In the genomic region with DNA sequence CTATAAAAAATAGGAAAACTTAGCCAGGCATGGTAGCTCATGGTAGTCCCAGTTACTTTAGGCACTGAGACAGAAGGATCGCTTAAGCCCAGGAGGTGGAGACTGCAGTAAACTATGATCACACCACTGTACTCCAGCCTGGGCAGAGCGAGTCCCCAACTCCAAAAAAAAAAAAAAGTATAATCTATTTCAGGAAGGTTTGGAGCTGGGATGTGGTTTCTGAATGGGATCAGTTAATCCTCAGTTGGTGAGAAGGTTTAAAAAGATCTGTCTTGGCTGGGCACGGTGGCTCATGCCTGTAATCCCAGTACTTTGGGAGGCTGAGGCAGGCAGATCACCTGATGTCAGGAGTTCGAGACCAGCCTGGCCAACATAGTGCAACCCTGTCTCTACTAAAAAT, we compare ENCODE assay signal across 16 cellular contexts. TPM values are rescaled to one million over a fixed set of nuclear protein-coding genes. Genes with fewer than 3 reads are reported as not detected.
"Had no signal": no experiment of that assay in that cellular context is flagged by ENCODE, and none has a peak within 500 bp of the region (broad histone marks: within the 10 kb centered on the region; RNA-seq: fewer than 3 reads in every experiment).

No MANE protein-coding gene starts in this region.

RNA-seq across cellular contexts. Expression of a gene that starts 5.9 kb away (rescaled TPM):
- total RNA-seq: activated CD4-positive, alpha-beta memory T cell treated with anti-CD3 and anti-CD28 coated beads for 36 hours; activated CD4-positive, alpha-beta T cell treated with anti-CD3 and anti-CD28 coated beads, Interleukin-2, amount 10 ng/mL, durations not matched to agents 24 days and 14 days; activated CD8-positive, alpha-beta memory T cell treated with anti-CD3 and anti-CD28 coated beads for 36 hours; activated naive CD4-positive, alpha-beta T cell treated with anti-CD3 and anti-CD28 coated beads for 36 hours; activated naive CD8-positive, alpha-beta T cell treated with anti-CD3 and anti-CD28 coated beads for 36 hours; activated T-helper 1 cell treated with anti-CD3 and anti-CD28 coated beads, Interleukin-12 subunit alpha, Interleukin-12 subunit beta, Interleukin-2, Interleukin-4 antibody, amounts not matched to agents 30 ng/mL and 10 ng/mL and 1 ng/mL, durations not matched to agents 14 hours and 24 hours and 36 hours; bronchial epithelial cell; lung microvascular endothelial cell; T-helper 17 cell had no signal
- polyA plus RNA-seq: neural cell had no signal

RNA-seq across cellular contexts. Expression of a gene that starts 49.3 kb away (rescaled TPM):
- total RNA-seq: activated CD4-positive, alpha-beta memory T cell treated with anti-CD3 and anti-CD28 coated beads for 36 hours; activated CD4-positive, alpha-beta T cell treated with anti-CD3 and anti-CD28 coated beads, Interleukin-2, amount 10 ng/mL, durations not matched to agents 24 days and 14 days; activated CD8-positive, alpha-beta memory T cell treated with anti-CD3 and anti-CD28 coated beads for 36 hours; activated naive CD4-positive, alpha-beta T cell treated with anti-CD3 and anti-CD28 coated beads for 36 hours; activated naive CD8-positive, alpha-beta T cell treated with anti-CD3 and anti-CD28 coated beads for 36 hours; activated T-helper 1 cell treated with anti-CD3 and anti-CD28 coated beads, Interleukin-12 subunit alpha, Interleukin-12 subunit beta, Interleukin-2, Interleukin-4 antibody, amounts not matched to agents 30 ng/mL and 10 ng/mL and 1 ng/mL, durations not matched to agents 14 hours and 24 hours and 36 hours; bronchial epithelial cell; colonic mucosa; endothelial cell of umbilical vein; left ventricle myocardium superior; lung microvascular endothelial cell; mesenteric fat pad; Right ventricle myocardium inferior; T-helper 17 cell had no signal
- polyA plus RNA-seq: endothelial cell of umbilical vein, neural cell, small intestine had no signal
